7 cellular contexts compared by ENCODE assay signal in the genomic region with DNA sequence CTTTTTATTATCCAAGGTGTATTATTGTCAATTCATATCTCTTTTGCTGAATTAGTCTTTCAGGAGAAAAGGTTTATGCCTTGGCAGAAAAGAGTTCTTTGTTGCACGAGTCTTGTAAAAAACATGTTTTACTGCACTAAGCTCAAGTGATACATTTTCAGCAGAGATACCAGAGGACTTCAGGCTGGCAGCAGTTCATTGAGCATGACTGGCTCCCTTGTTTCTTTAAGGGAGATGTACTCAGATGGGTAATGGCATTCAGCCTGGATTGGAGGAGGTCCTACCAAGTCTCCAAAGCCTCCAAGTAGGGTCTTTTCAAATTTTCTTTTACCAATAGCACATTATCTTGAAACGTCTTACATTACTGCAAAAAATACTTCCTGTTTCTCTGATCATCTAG.
"Had no signal": no experiment of that assay in that cellular context is flagged by ENCODE, and none has a peak within 500 bp of the region (broad histone marks: within the 10 kb centered on the region; RNA-seq: fewer than 3 reads in every experiment).

No MANE protein-coding gene starts in this region.

- H3K4me1 Mint-ChIP-seq: IgD-negative memory B cell had no signal

- H3K36me3 ChIP-seq: HAP-1 had no signal

- H3K9ac ChIP-seq: GM23248 had no signal

- H3K27ac ChIP-seq: GM23248, HL-60 had no signal

- H3K4me3 Mint-ChIP-seq: IgD-negative memory B cell had no signal

- H3K36me3 Mint-ChIP-seq: IgD-negative memory B cell had no signal

- H3K27me3 Mint-ChIP-seq: IgD-negative memory B cell had no signal

- DNase-seq: GM23248, GOT3, H7, KBM-7 had no signal

- H3K27ac Mint-ChIP-seq: IgD-negative memory B cell had no signal

- H3K4me1 ChIP-seq: HAP-1 had no signal

- H3K4me3 ChIP-seq: GM23248, HAP-1 had no signal
